ENCODE assay signal across 8 cellular contexts in genomic region chr21:41425954-41426655, GRCh38. TPM values are rescaled to one million over a fixed set of nuclear protein-coding genes. Genes with fewer than 3 reads are reported as not detected.
DNase-seq lines count a peak whose midpoint lies in the region; ATAC-seq and TF ChIP-seq lines count a peak whose summit lies in the region.

MX1 (plus strand) TSS chr21:41426239; CDS start chr21:41432071, 5,832 bp downstream.

- H3K27ac ChIP-seq in DND-41 (ENCODE audit: low read length) (peak within 1 kb of the TSS; percentile 46), MM.1S (ENCODE audit: low read length) (peak within 1 kb of the TSS; percentile 33; the same call in 1 of the 2 replicates)

- no peaks in the 10 kb centered on the region for H4K20me1 ChIP-seq in DND-41 (ENCODE audit: insufficient read depth, low read length)
- H4K20me1 ChIP-seq in MM.1S (ENCODE audit: insufficient read depth, low read length), result no peaks in the 10 kb centered on the region

- peak within 1 kb of the TSS; percentile 63 for H3K9ac ChIP-seq in DND-41 (ENCODE audit: low read depth, low read length)
- peak within 1 kb of the TSS; percentile 68 for H3K9ac ChIP-seq in MM.1S (ENCODE audit: low read length)

- H3K9me3 ChIP-seq in DND-41 (ENCODE audit: insufficient read depth, low read length, severe bottlenecking), result no peaks in the 10 kb centered on the region
- H3K9me3 ChIP-seq in MM.1S (replicated peaks; ENCODE audit: insufficient read depth, low read length), result no peaks in the 10 kb centered on the region
- H3K9me3 ChIP-seq in mucosa of descending colon, result no peaks in the 10 kb centered on the region

- intact Hi-C loops in mucosa of descending colon (cut with DNase I, micrococcal nuclease), result no loop called here

- no peaks in the 10 kb centered on the region for H3K27me3 ChIP-seq in DND-41 (ENCODE audit: insufficient read depth, low read length, poor library complexity)
- no peaks in the 10 kb centered on the region for H3K27me3 ChIP-seq in MM.1S (replicated peaks; ENCODE audit: insufficient read depth, low read length)

- peaks cover 7% of the 10 kb centered on the region; the same call in 1 of the 2 replicates for H3F3A ChIP-seq in MM.1S (ENCODE audit: insufficient read depth, low read length)

- peak within 1 kb of the TSS; percentile 90 for H2AFZ ChIP-seq in DND-41 (ENCODE audit: low read depth, low read length)
- H2AFZ ChIP-seq in MM.1S (ENCODE audit: low read length), result peak within 1 kb of the TSS; percentile 90

- no peak for TF ChIP-seq CTCF in DND-41 (IDR thresholded peaks at IDR 0.05; ENCODE audit: borderline replicate concordance, extremely low read depth, low read length, poor library complexity, severe bottlenecking)
- no peak for TF ChIP-seq CTCF in MM.1S (IDR thresholded peaks at IDR 0.05; ENCODE audit: low read length)
- no peak for TF ChIP-seq CTCF in mucosa of descending colon (IDR thresholded peaks at IDR 0.05)

- H3K4me1 ChIP-seq in DND-41 (ENCODE audit: insufficient read depth, low read length) (peaks cover 22% of the 10 kb centered on the region), MM.1S (ENCODE audit: low read length) (peaks cover 4% of the 10 kb centered on the region; the same call in 1 of the 2 replicates), mucosa of descending colon (ENCODE audit: low read depth) (peaks cover 6% of the 10 kb centered on the region)

- H3K4me3 ChIP-seq in DND-41 (ENCODE audit: low read depth in 1 of 2, low read length in 2 of 2), result peak within 1 kb of the TSS; percentile 13 to 57; a peak in 3 of 4 replicates
- H3K4me3 ChIP-seq in MM.1S (ENCODE audit: low read length), result peak within 1 kb of the TSS; percentile 75
- H3K4me3 ChIP-seq in mucosa of descending colon, result peak within 1 kb of the TSS; percentile 56

- ATAC-seq in DND-41 (ENCODE audit: insufficient read depth, low read depth), result peak; percentile 99
- peak; percentile 92 for ATAC-seq in GM21528 (IDR thresholded peaks at IDR 0.05; ENCODE audit: low FRiP score, unreplicated experiment)
- peak; percentile 97 for ATAC-seq in mucosa of descending colon

- H3K79me2 ChIP-seq in DND-41 (ENCODE audit: insufficient read depth, low read length), result no peaks in the 10 kb centered on the region
- H3K79me2 ChIP-seq in MM.1S (ENCODE audit: low read length), result no peaks in the 10 kb centered on the region

- H3K36me3 ChIP-seq in DND-41 (ENCODE audit: insufficient read depth, low read length) (no peaks in the 10 kb centered on the region), MM.1S (replicated peaks; ENCODE audit: insufficient read depth, low read length) (no peaks in the 10 kb centered on the region), mucosa of descending colon (ENCODE audit: low read depth) (no peaks in the 10 kb centered on the region)

- DNase-seq in DND-41 (peak; percentile 87), MM.1S (peak; percentile 98), mucosa of descending colon (peak; percentile 92 to 93 (median 93)), KBM-7 (no peak)
- peak; percentile 42 to 67 (median 51) for DNase-seq in activated CD8-positive, alpha-beta memory T cell treated with anti-CD3 and anti-CD28 coated beads for 48 hours (ENCODE audit: low read depth in 2 of 3, low spot score in 2 of 3)
- DNase-seq in stimulated activated CD8-positive, alpha-beta memory T cell treated with anti-CD3 and anti-CD28 coated beads, Interleukin-2, amount 100 ng/mL, for 1 hour (ENCODE audit: low read depth in 2 of 2), result peak; percentile 72 to 91

- in situ Hi-C loops in endometrial microvascular endothelial cells (cut with HindIII; ENCODE audit: inconsistent ontology term, low pct_unique_long_range_greater_than_20kb, low sequenced_read_pairs) (no loop called here), KBM-7 (cut with MboI; ENCODE audit: low pct_unique_long_range_greater_than_20kb, low sequenced_read_pairs) (no loop called here)

- no peaks in the 10 kb centered on the region for H3K9me2 ChIP-seq in MM.1S (replicated peaks; ENCODE audit: insufficient read depth, low read length)

- H3K4me2 ChIP-seq in DND-41 (ENCODE audit: insufficient read depth, low read length) (peak within 1 kb of the TSS; percentile 77), MM.1S (ENCODE audit: low read depth, low read length) (peak within 1 kb of the TSS; percentile 87)

RNA-seq across cellular contexts. Expression of gene MX1, which starts in this region (rescaled TPM):
- total RNA-seq in endometrial microvascular endothelial cells (ENCODE audit: inconsistent ontology term), result 115 TPM
- 10 to 100 TPM; 30.7 to 78.5 (median 31.2) TPM for total RNA-seq in mucosa of descending colon
